12 cellular contexts compared by ENCODE assay signal in genomic region chr5:168946363-168946762, GRCh38.
A peak's percentile ranks its signal among the peaks of the same experiment; 100 is the strongest.
DNase-seq lines count a peak whose midpoint lies in the region; ATAC-seq and TF ChIP-seq lines count a peak whose summit lies in the region.
"Had no signal": no experiment of that assay in that cellular context is flagged by ENCODE, and none has a peak within 500 bp of the region (broad histone marks: within the 10 kb centered on the region; RNA-seq: fewer than 3 reads in every experiment).

No MANE protein-coding gene starts in this region.

- no peak overlapping the region for H2AFZ ChIP-seq in GM23338

- no peaks in the 10 kb centered on the region for H3K36me3 Mint-ChIP-seq in GM23338 (ENCODE audit: low read depth)
- H3K36me3 Mint-ChIP-seq in activated naive CD8-positive, alpha-beta T cell treated with anti-CD3 and anti-CD28 coated beads for 36 hours: no peaks in the 10 kb centered on the region
- H3K36me3 Mint-ChIP-seq in activated T-helper 1 cell treated with anti-CD3 and anti-CD28 coated beads, Interleukin-12 subunit alpha, Interleukin-12 subunit beta, Interleukin-2, Interleukin-4 antibody, amounts not matched to agents 30 ng/mL and 10 ng/mL and 1 ng/mL, durations not matched to agents 14 hours and 24 hours and 36 hours (ENCODE audit: low read depth): no peaks in the 10 kb centered on the region

- no peaks in the 10 kb centered on the region for H3K36me3 ChIP-seq in GM23338 (ENCODE audit: insufficient read depth)

- no peaks in the 10 kb centered on the region for H3F3A ChIP-seq in GM23338 (replicated peaks; ENCODE audit: low read depth)

- no peaks in the 10 kb centered on the region for H3K27me3 ChIP-seq in GM23338 (ENCODE audit: insufficient read depth)

- TF ChIP-seq CTCF in AG10803 (conservative IDR thresholded peaks at IDR 0.05; ENCODE audit: low read length) (peak; percentile 19; the same call in 1 of the 2 replicates), GM23338 (conservative IDR thresholded peaks at IDR 0.05; ENCODE audit: low read depth in 2 of 2) (peak; percentile 62 to 94)

- in situ Hi-C loops in ACHN (cut with HindIII; ENCODE audit: low pct_ligation_motif_present, low pct_unique_long_range_greater_than_20kb, low sequenced_read_pairs): no loop called here

- no peak overlapping the region for H3K27ac Mint-ChIP-seq in GM23338
- H3K27ac Mint-ChIP-seq in activated naive CD8-positive, alpha-beta T cell treated with anti-CD3 and anti-CD28 coated beads for 36 hours: no peak overlapping the region
- H3K27ac Mint-ChIP-seq in activated T-helper 1 cell treated with anti-CD3 and anti-CD28 coated beads, Interleukin-12 subunit alpha, Interleukin-12 subunit beta, Interleukin-2, Interleukin-4 antibody, amounts not matched to agents 30 ng/mL and 10 ng/mL and 1 ng/mL, durations not matched to agents 14 hours and 24 hours and 36 hours: no peak overlapping the region

- no peaks in the 10 kb centered on the region for H3K9me3 Mint-ChIP-seq in GM23338
- H3K9me3 Mint-ChIP-seq in activated naive CD8-positive, alpha-beta T cell treated with anti-CD3 and anti-CD28 coated beads for 36 hours: no peaks in the 10 kb centered on the region
- H3K9me3 Mint-ChIP-seq in activated T-helper 1 cell treated with anti-CD3 and anti-CD28 coated beads, Interleukin-12 subunit alpha, Interleukin-12 subunit beta, Interleukin-2, Interleukin-4 antibody, amounts not matched to agents 30 ng/mL and 10 ng/mL and 1 ng/mL, durations not matched to agents 14 hours and 24 hours and 36 hours: no peaks in the 10 kb centered on the region

- DNase-seq in AG10803 (ENCODE audit: low read depth) (no peak), GM23338 (ENCODE audit: low spot score) (peak; percentile 75), iPS-NIHi7 (ENCODE audit: extremely low spot score) (peak; percentile 48), ACHN (no peak)
- peak; percentile 15 for DNase-seq in activated naive CD8-positive, alpha-beta T cell treated with anti-CD3 and anti-CD28 coated beads for 36 hours
- DNase-seq in activated T-helper 1 cell treated with anti-CD3 and anti-CD28 coated beads, Interleukin-12 subunit alpha, Interleukin-12 subunit beta, Interleukin-2, Interleukin-4 antibody, amounts not matched to agents 30 ng/mL and 10 ng/mL and 1 ng/mL, durations not matched to agents 14 hours and 24 hours and 36 hours (ENCODE audit: low spot score): no peak
- DNase-seq: EL, foreskin melanocyte, NCI-H2081 treated with DMSO at 0.1 percent for 48 hours, posterior cingulate gyrus had no signal

- intact Hi-C loops in activated T-helper 1 cell treated with anti-CD3 and anti-CD28 coated beads, Interleukin-12 subunit alpha, Interleukin-12 subunit beta, Interleukin-2, Interleukin-4 antibody, amounts not matched to agents 30 ng/mL and 10 ng/mL and 1 ng/mL, durations not matched to agents 14 hours and 24 hours and 36 hours (cut with micrococcal nuclease): no loop called here

- H3K27ac ChIP-seq in GM23338 (ENCODE audit: low read depth): no peak overlapping the region

- H3K79me2 ChIP-seq in GM23338 (replicated peaks; ENCODE audit: insufficient read depth): no peaks in the 10 kb centered on the region

- ATAC-seq in GM23338: peak; percentile 86
- no peak for ATAC-seq in GM18870 (IDR thresholded peaks at IDR 0.05; ENCODE audit: unreplicated experiment)
- ATAC-seq in HG02759 (IDR thresholded peaks at IDR 0.05; ENCODE audit: unreplicated experiment): no peak

- H3K27me3 Mint-ChIP-seq in GM23338 (ENCODE audit: insufficient read depth, low read depth, poor library complexity): peaks cover 4% of the 10 kb centered on the region
- H3K27me3 Mint-ChIP-seq in activated naive CD8-positive, alpha-beta T cell treated with anti-CD3 and anti-CD28 coated beads for 36 hours: no peaks in the 10 kb centered on the region
- no peaks in the 10 kb centered on the region for H3K27me3 Mint-ChIP-seq in activated T-helper 1 cell treated with anti-CD3 and anti-CD28 coated beads, Interleukin-12 subunit alpha, Interleukin-12 subunit beta, Interleukin-2, Interleukin-4 antibody, amounts not matched to agents 30 ng/mL and 10 ng/mL and 1 ng/mL, durations not matched to agents 14 hours and 24 hours and 36 hours (ENCODE audit: insufficient read depth)

- no peaks in the 10 kb centered on the region for H3K9me2 ChIP-seq in GM23338 (ENCODE audit: insufficient read depth)

- H3K4me3 ChIP-seq in AG10803 (ENCODE audit: low read length) (no peak overlapping the region), GM23338 (no peak overlapping the region)

- peaks cover 7% of the 10 kb centered on the region; the same call in 1 of the 2 replicates for H3K4me1 ChIP-seq in GM23338 (ENCODE audit: insufficient read depth)

- H3K4me1 Mint-ChIP-seq in GM23338: peaks cover 18% of the 10 kb centered on the region
- peaks cover 6% of the 10 kb centered on the region for H3K4me1 Mint-ChIP-seq in activated naive CD8-positive, alpha-beta T cell treated with anti-CD3 and anti-CD28 coated beads for 36 hours
- H3K4me1 Mint-ChIP-seq in activated T-helper 1 cell treated with anti-CD3 and anti-CD28 coated beads, Interleukin-12 subunit alpha, Interleukin-12 subunit beta, Interleukin-2, Interleukin-4 antibody, amounts not matched to agents 30 ng/mL and 10 ng/mL and 1 ng/mL, durations not matched to agents 14 hours and 24 hours and 36 hours (ENCODE audit: low read depth): peaks cover 8% of the 10 kb centered on the region

- H3K4me3 Mint-ChIP-seq in GM23338: no peak overlapping the region
- no peak overlapping the region for H3K4me3 Mint-ChIP-seq in activated naive CD8-positive, alpha-beta T cell treated with anti-CD3 and anti-CD28 coated beads for 36 hours
- no peak overlapping the region for H3K4me3 Mint-ChIP-seq in activated T-helper 1 cell treated with anti-CD3 and anti-CD28 coated beads, Interleukin-12 subunit alpha, Interleukin-12 subunit beta, Interleukin-2, Interleukin-4 antibody, amounts not matched to agents 30 ng/mL and 10 ng/mL and 1 ng/mL, durations not matched to agents 14 hours and 24 hours and 36 hours

- no peak overlapping the region for H3K4me2 ChIP-seq in GM23338

- 0 out of 2 replicates have a peak, but pooled peaks cover under 1% of the 10 kb centered on the region for H4K20me1 ChIP-seq in GM23338 (replicated peaks; ENCODE audit: insufficient read depth)

TF ChIP-seq in GM23338, 12 proteins besides CTCF, POLR2A, EP300 and RAD21 (continues in another document):
- no peak for TF ChIP-seq POLR2AphosphoS5 (IDR thresholded peaks at IDR 0.05; ENCODE audit: low read depth)
- no peak for TF ChIP-seq ZNF114 (CRISPR knock-in tag; IDR thresholded peaks at IDR 0.05)
- no peak for TF ChIP-seq EZH2 (IDR thresholded peaks at IDR 0.05; ENCODE audit: low read depth, unreplicated experiment)
- no peak for TF ChIP-seq CREB1 (CRISPR knock-in tag; IDR thresholded peaks at IDR 0.05; ENCODE audit: low read depth)
- no peak for TF ChIP-seq JUNB (IDR thresholded peaks at IDR 0.05; ENCODE audit: unreplicated experiment)
- no peak for TF ChIP-seq EZH2phosphoT487 (IDR thresholded peaks at IDR 0.05; ENCODE audit: unreplicated experiment)
- TF ChIP-seq, protein P1, sequence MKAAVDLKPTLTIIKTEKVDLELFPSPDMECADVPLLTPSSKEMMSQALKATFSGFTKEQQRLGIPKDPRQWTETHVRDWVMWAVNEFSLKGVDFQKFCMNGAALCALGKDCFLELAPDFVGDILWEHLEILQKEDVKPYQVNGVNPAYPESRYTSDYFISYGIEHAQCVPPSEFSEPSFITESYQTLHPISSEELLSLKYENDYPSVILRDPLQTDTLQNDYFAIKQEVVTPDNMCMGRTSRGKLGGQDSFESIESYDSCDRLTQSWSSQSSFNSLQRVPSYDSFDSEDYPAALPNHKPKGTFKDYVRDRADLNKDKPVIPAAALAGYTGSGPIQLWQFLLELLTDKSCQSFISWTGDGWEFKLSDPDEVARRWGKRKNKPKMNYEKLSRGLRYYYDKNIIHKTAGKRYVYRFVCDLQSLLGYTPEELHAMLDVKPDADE (IDR thresholded peaks at IDR 0.05): no peak
- no peak for TF ChIP-seq NANOG (IDR thresholded peaks at IDR 0.05; ENCODE audit: borderline replicate concordance)
- no peak for TF ChIP-seq ZNF331 (CRISPR knock-in tag; IDR thresholded peaks at IDR 0.05; ENCODE audit: low read depth)

Comparison
In these comparisons a context has a peak if more than half of its experiments do, and no peak if none do; other contexts are left out.
1. DNase-seq: peak in GM23338 (single experiment), activated naive CD8-positive, alpha-beta T cell treated with anti-CD3 and anti-CD28 coated beads for 36 hours (single experiment) and iPS-NIHi7 (single experiment); none in AG10803 (single experiment), activated T-helper 1 cell treated with anti-CD3 and anti-CD28 coated beads, Interleukin-12 subunit alpha, Interleukin-12 subunit beta, Interleukin-2, Interleukin-4 antibody, amounts not matched to agents 30 ng/mL and 10 ng/mL and 1 ng/mL, durations not matched to agents 14 hours and 24 hours and 36 hours (single experiment) and ACHN (single experiment).